In the genomic region with DNA sequence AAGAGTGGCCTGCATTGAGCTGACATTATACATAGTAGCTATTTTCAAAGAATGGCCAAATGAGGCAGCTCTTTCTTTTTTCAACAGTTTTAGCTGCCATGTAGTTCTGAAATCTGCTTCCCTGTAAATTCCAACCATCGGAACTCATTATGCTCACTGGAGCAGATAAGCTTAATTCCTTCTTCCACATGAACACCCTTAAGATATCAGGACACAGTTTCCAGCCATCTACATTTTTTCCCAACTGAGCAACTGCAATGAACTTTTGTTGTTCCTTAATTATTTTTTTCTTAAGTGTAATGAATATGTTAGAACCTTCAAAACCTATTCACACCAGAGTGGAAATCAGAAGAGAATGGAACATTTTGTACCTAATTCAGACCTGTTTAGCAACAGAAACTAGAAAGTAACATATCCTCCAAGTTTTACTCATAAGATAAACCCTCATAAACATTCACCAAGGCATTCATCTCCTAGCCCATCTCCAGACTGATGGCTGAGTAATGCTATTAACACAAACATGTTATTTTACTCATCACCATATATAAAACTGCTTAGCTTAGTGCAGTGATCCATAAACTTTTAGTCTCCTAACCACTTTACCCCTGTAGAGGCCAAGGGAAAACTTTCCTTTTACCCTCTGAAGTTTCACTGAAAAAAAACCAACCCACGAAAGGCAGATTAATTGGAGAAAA, we compare ENCODE assay signal across 24 cellular contexts.
A peak's percentile ranks its signal among the peaks of the same experiment; 100 is the strongest.
DNase-seq lines count a peak whose midpoint lies in the region; ATAC-seq and TF ChIP-seq lines count a peak whose summit lies in the region.
"Had no signal": no experiment of that assay in that cellular context is flagged by ENCODE, and none has a peak within 500 bp of the region (broad histone marks: within the 10 kb centered on the region; RNA-seq: fewer than 3 reads in every experiment).

No MANE protein-coding gene starts in this region.

- H3K27me3 Mint-ChIP-seq in type B pancreatic cell, result no peaks in the 10 kb centered on the region
- H3K27me3 Mint-ChIP-seq: activated T-helper 17 cell treated with anti-CD3 and anti-CD28 coated beads, Interleukin-2, amount 50 U/mL, for 72 hours; naive B cell had no signal

- no peak overlapping the region for H3K4me3 Mint-ChIP-seq in type B pancreatic cell
- H3K4me3 Mint-ChIP-seq: activated T-helper 17 cell treated with anti-CD3 and anti-CD28 coated beads, Interleukin-2, amount 50 U/mL, for 72 hours; CD8-positive, alpha-beta T cell had no signal

- intact Hi-C loops in lower lobe of right lung (cut with DNase I), result no loop called here

- H2BK12ac ChIP-seq in neuronal stem cell (ENCODE audit: low read length), result no peak overlapping the region

- no peak overlapping the region for H4K91ac ChIP-seq in neuronal stem cell (ENCODE audit: low read depth, low read length, poor library complexity)

- H3K36me3 Mint-ChIP-seq in type B pancreatic cell, result no peaks in the 10 kb centered on the region
- H3K36me3 Mint-ChIP-seq: CD8-positive, alpha-beta T cell; naive B cell had no signal

- H2AFZ ChIP-seq in neuronal stem cell (ENCODE audit: low read length), result no peak overlapping the region

- no peaks in the 10 kb centered on the region for H3K9me3 ChIP-seq in neuronal stem cell (replicated peaks in 1 of 2; ENCODE audit: control insufficient read depth in 2 of 2, insufficient read depth in 1 of 2, low read depth in 1 of 2, low read length in 2 of 2)
- H3K9me3 ChIP-seq in lower lobe of right lung, result no peaks in the 10 kb centered on the region
- H3K9me3 ChIP-seq: esophagus muscularis mucosa, SK-N-SH, spleen, vagina had no signal

- ATAC-seq in lower lobe of right lung, result no peak
- ATAC-seq: activated T-helper 17 cell treated with anti-CD3 and anti-CD28 coated beads, Interleukin-2, amount 50 U/mL, for 72 hours; CD8-positive, alpha-beta T cell had no signal

- no peaks in the 10 kb centered on the region for H3K27me3 ChIP-seq in BJ (ENCODE audit: control insufficient read depth, insufficient read depth, low read length)
- H3K27me3 ChIP-seq in neuronal stem cell (ENCODE audit: control insufficient read depth in 3 of 3, insufficient read depth in 3 of 3, low read depth in 1 of 3, low read length in 3 of 3), result no peaks in the 10 kb centered on the region
- H3K27me3 ChIP-seq in lower lobe of right lung (ENCODE audit: low read depth), result no peaks in the 10 kb centered on the region
- H3K27me3 ChIP-seq: cardiac muscle cell, esophagus muscularis mucosa, spleen, vagina had no signal

- H3K27ac ChIP-seq in epithelial cell of prostate (no peak overlapping the region), neuronal stem cell (replicated peaks; ENCODE audit: low read length) (no peak overlapping the region), lower lobe of right lung (no peak overlapping the region)
- H3K27ac ChIP-seq: cardiac muscle cell, esophagus muscularis mucosa, spleen, vagina had no signal

- TF ChIP-seq CTCF in BJ (IDR thresholded peaks at IDR 0.05; ENCODE audit: insufficient read depth, low read depth, low read length) (no peak), type B pancreatic cell (conservative IDR thresholded peaks at IDR 0.05) (no peak), lower lobe of right lung (IDR thresholded peaks at IDR 0.05) (no peak)

- H2AK5ac ChIP-seq in neuronal stem cell (ENCODE audit: low read depth, low read length), result no peak overlapping the region

- H3K4me1 Mint-ChIP-seq in type B pancreatic cell (ENCODE audit: unreplicated experiment), result peaks cover 6% of the 10 kb centered on the region
- H3K4me1 Mint-ChIP-seq: activated T-helper 17 cell treated with anti-CD3 and anti-CD28 coated beads, Interleukin-2, amount 50 U/mL, for 72 hours; naive B cell had no signal

- no peak overlapping the region for H3K14ac ChIP-seq in neuronal stem cell (ENCODE audit: low read length)

- H3K4me1 ChIP-seq in neuronal stem cell (ENCODE audit: control insufficient read depth in 2 of 2, insufficient read depth in 1 of 2, low read depth in 1 of 2, low read length in 2 of 2) (peaks cover 2 to 3% of the 10 kb centered on the region in 2 donors), lower lobe of right lung (no peaks in the 10 kb centered on the region)
- H3K4me1 ChIP-seq: esophagus muscularis mucosa, spleen, vagina had no signal

- no peak overlapping the region for H2BK15ac ChIP-seq in neuronal stem cell (ENCODE audit: low read length)

- no peak overlapping the region for H4K8ac ChIP-seq in neuronal stem cell (ENCODE audit: low read depth, low read length)

- no peaks in the 10 kb centered on the region for H3K36me3 ChIP-seq in BJ (ENCODE audit: control insufficient read depth, insufficient read depth, low read length)
- H3K36me3 ChIP-seq in neuronal stem cell (replicated peaks in 1 of 2; ENCODE audit: control insufficient read depth in 2 of 2, insufficient read depth in 2 of 2, low read length in 2 of 2), result no peaks in the 10 kb centered on the region
- no peaks in the 10 kb centered on the region for H3K36me3 ChIP-seq in lower lobe of right lung
- H3K36me3 ChIP-seq: cardiac muscle cell, esophagus muscularis mucosa, spleen, vagina had no signal

- no peaks in the 10 kb centered on the region for H3K79me1 ChIP-seq in neuronal stem cell (ENCODE audit: low read depth, low read length)

- POLR2A ChIA-PET in BJ (lab: Charles Lee), result no interaction called here

- WGBS in neuronal stem cell (ENCODE audit: extremely low coverage in 2 of 2, insufficient read length in 2 of 2, insufficient replicate concordance in 1 of 2), 2 donors, result no CpG with 5 or more reads among the region's 2 CpGs

- CTCF ChIA-PET in BJ (lab: Yijun Ruan, JAX), result no interaction called here

- H3K4me3 ChIP-seq in BJ (ENCODE audit: low read depth, low read length) (no peak overlapping the region), neuronal stem cell (ENCODE audit: low read length in 2 of 2) (no peak overlapping the region), lower lobe of right lung (no peak overlapping the region)
- H3K4me3 ChIP-seq: cardiac muscle cell, esophagus muscularis mucosa, spleen, vagina had no signal

- no peak overlapping the region for H3K4me2 ChIP-seq in neuronal stem cell (ENCODE audit: insufficient read depth, low read length, poor library complexity, severe bottlenecking)
- H3K4me2 ChIP-seq: SK-N-SH had no signal

- H2BK120ac ChIP-seq in neuronal stem cell (ENCODE audit: low read depth, low read length), result no peak overlapping the region

- no peak overlapping the region for H2BK5ac ChIP-seq in neuronal stem cell (ENCODE audit: low read length)

- H3K9ac ChIP-seq in neuronal stem cell (ENCODE audit: low read depth, low read length, poor library complexity), result no peak overlapping the region
- H3K9ac ChIP-seq: SK-N-SH had no signal

- no peak overlapping the region for H3K18ac ChIP-seq in neuronal stem cell (ENCODE audit: low read length)

- no peak overlapping the region for H3K27ac Mint-ChIP-seq in type B pancreatic cell
- H3K27ac Mint-ChIP-seq: activated T-helper 17 cell treated with anti-CD3 and anti-CD28 coated beads, Interleukin-2, amount 50 U/mL, for 72 hours; CD8-positive, alpha-beta T cell; naive B cell had no signal

- no peaks in the 10 kb centered on the region for H3K9me3 Mint-ChIP-seq in type B pancreatic cell

- DNase-seq in BJ (ENCODE audit: low read depth), result peak; percentile 9
- DNase-seq in NCI-H2171 treated with DMSO at 0.1 percent for 48 hours (lab: John Stamatoyannopoulos, UW), result peak; percentile 68
- peak; percentile 3 for DNase-seq in epithelial cell of prostate (ENCODE audit: low read depth, low spot score)
- peak; percentile 38 for DNase-seq in neuronal stem cell (ENCODE audit: low spot score)
- DNase-seq in activated CD8-positive, alpha-beta memory T cell treated with anti-CD3 and anti-CD28 coated beads, Interleukin-2, amount 50 U/mL, for 48 hours, result no peak
- no peak for DNase-seq in stimulated activated naive CD4-positive, alpha-beta T cell treated with Interleukin-2 at 50 U/mL for 16 hours (lab: John Stamatoyannopoulos, UW)
- DNase-seq in type B pancreatic cell (ENCODE audit: extremely low spot score, unreplicated experiment), result no peak
- no peak for DNase-seq in lower lobe of right lung
- DNase-seq: activated CD4-positive, alpha-beta T cell treated with anti-CD3 and anti-CD28 coated beads for 1 hour; CD8-positive, alpha-beta T cell; DND-41; naive B cell; NCI-H2227 treated with DMSO at 0.1 percent for 48 hours; NK-92 treated with Interleukin-12 subunit alpha and Interleukin-12 subunit beta, amount 100 ng/mL, for 24 hours; posterior cingulate gyrus; RPMI8226; SK-N-SH; spleen; substantia nigra; T1000 had no signal

- H3K4ac ChIP-seq in neuronal stem cell (ENCODE audit: low read length), result no peak overlapping the region

- no peak overlapping the region for H3K23ac ChIP-seq in neuronal stem cell (ENCODE audit: low read depth, low read length, poor library complexity)

Comparison
In these comparisons a context has a peak if more than half of its experiments do, and no peak if none do; other contexts are left out.
1. DNase-seq: peak in BJ (single experiment), NCI-H2171 treated with DMSO at 0.1 percent for 48 hours (single experiment), epithelial cell of prostate (single experiment) and neuronal stem cell (single experiment); none in activated CD8-positive, alpha-beta memory T cell treated with anti-CD3 and anti-CD28 coated beads, Interleukin-2, amount 50 U/mL, for 48 hours (single experiment), stimulated activated naive CD4-positive, alpha-beta T cell treated with Interleukin-2 at 50 U/mL for 16 hours (single experiment), type B pancreatic cell (single experiment) and lower lobe of right lung (single experiment).